Comparison of ENCODE assay signal across 20 cellular contexts in genomic region chr3:150114273-150114672, GRCh38.
"Had no signal": no experiment of that assay in that cellular context is flagged by ENCODE, and none has a peak within 500 bp of the region (broad histone marks: within the 10 kb centered on the region; RNA-seq: fewer than 3 reads in every experiment).

No MANE protein-coding gene starts in this region.

- ATAC-seq: effector memory CD8-positive, alpha-beta T cell; gastrocnemius medialis; left lobe of liver; upper lobe of right lung had no signal

- H3K36me3 ChIP-seq: esophagus muscularis mucosa, gastrocnemius medialis, neutrophil, right atrium auricular region, sigmoid colon, suprapubic skin, thyroid gland, upper lobe of right lung, vagina had no signal

- H3K4me1 ChIP-seq: esophagus muscularis mucosa, right atrium auricular region, sigmoid colon, suprapubic skin, thyroid gland, upper lobe of right lung, vagina had no signal

- H3K4me3 ChIP-seq: esophagus muscularis mucosa, gastrocnemius medialis, right atrium auricular region, sigmoid colon, suprapubic skin, thyroid gland, upper lobe of right lung, vagina had no signal

- DNase-seq: effector memory CD8-positive, alpha-beta T cell; gastrocnemius medialis; glutamatergic neuron; islet precursor cell; naive B cell; posterior cingulate gyrus; sigmoid colon; small intestine; stimulated activated CD4-positive, alpha-beta T cell treated with anti-CD3 and anti-CD28 coated beads, Interleukin-4, amount 100 ng/mL, for 1 hour; stimulated activated CD8-positive, alpha-beta memory T cell treated with anti-CD3 and anti-CD28 coated beads, Interleukin-4, amount 100 ng/mL, for 48 hours; stimulated activated naive CD8-positive, alpha-beta T cell treated with anti-CD3 and anti-CD28 coated beads, Interleukin-15, Interleukin-2, amounts not matched to agents 100 U/mL and 50 U/mL, for 24 hours; thyroid gland; upper lobe of right lung had no signal

- H3K27me3 ChIP-seq: esophagus muscularis mucosa, gastrocnemius medialis, neutrophil, right atrium auricular region, sigmoid colon, suprapubic skin, thyroid gland, upper lobe of right lung, vagina had no signal

- H3K9me3 ChIP-seq: esophagus muscularis mucosa, gastrocnemius medialis, neutrophil, right atrium auricular region, sigmoid colon, suprapubic skin, thyroid gland, upper lobe of right lung, vagina had no signal

- H3K27ac ChIP-seq: epithelial cell of prostate, esophagus muscularis mucosa, gastrocnemius medialis, neutrophil, right atrium auricular region, sigmoid colon, suprapubic skin, thyroid gland, upper lobe of right lung, vagina had no signal
